Comparison of ENCODE assay signal across 12 cellular contexts in genomic region chr11:82557274-82557673, GRCh38.
DNase-seq lines count a peak whose midpoint lies in the region; ATAC-seq and TF ChIP-seq lines count a peak whose summit lies in the region.
"Had no signal": no experiment of that assay in that cellular context is flagged by ENCODE, and none has a peak within 500 bp of the region (broad histone marks: within the 10 kb centered on the region; RNA-seq: fewer than 3 reads in every experiment).

No MANE protein-coding gene starts in this region.

- ATAC-seq in GM18907 (IDR thresholded peaks at IDR 0.05; ENCODE audit: unreplicated experiment): peak; percentile 100
- ATAC-seq in GM21786 (IDR thresholded peaks at IDR 0.05; ENCODE audit: unreplicated experiment): peak; percentile 100
- ATAC-seq in HG03558 (IDR thresholded peaks at IDR 0.05; ENCODE audit: extremely low read depth, unreplicated experiment): peak; percentile 99
- peak; percentile 34 for ATAC-seq in mucosa of descending colon
- no peak for ATAC-seq in activated T-cell treated with anti-CD3 and anti-CD28 coated beads, Interleukin-2, amount 50 U/mL, for 72 hours (replicated peaks in 1 of 2)

- DNase-seq in mucosa of descending colon: peak in 2 of 3 donors; percentile 25 to 31
- no peak for DNase-seq in posterior vena cava (ENCODE audit: low spot score)
- DNase-seq in KBM-7: no peak
- DNase-seq in T-helper 9 cell: no peak
- DNase-seq in activated T-cell treated with anti-CD3 and anti-CD28 coated beads, Interleukin-2, amount 50 U/mL, for 72 hours: no peak
- DNase-seq: activated CD4-positive, alpha-beta T cell treated with anti-CD3 and anti-CD28 coated beads, Interleukin-2, amount 50 U/mL, for 4 hours; NCI-H1092 treated with DMSO at 0.1 percent for 48 hours; stimulated activated CD4-positive, alpha-beta T cell treated with anti-CD3 and anti-CD28 coated beads, Interleukin-15, amount 100 ng/mL, for 24 hours had no signal

- no peaks in the 10 kb centered on the region for H3K27me3 Mint-ChIP-seq in activated T-cell treated with anti-CD3 and anti-CD28 coated beads, Interleukin-2, amount 50 U/mL, for 72 hours (ENCODE audit: low read depth)

- no peaks in the 10 kb centered on the region for H3K36me3 Mint-ChIP-seq in activated T-cell treated with anti-CD3 and anti-CD28 coated beads, Interleukin-2, amount 50 U/mL, for 72 hours (ENCODE audit: insufficient read depth in 2 of 2)

- no peak overlapping the region for H3K27ac Mint-ChIP-seq in activated T-cell treated with anti-CD3 and anti-CD28 coated beads, Interleukin-2, amount 50 U/mL, for 72 hours
- H3K27ac Mint-ChIP-seq: dendritic cell treated with granulocyte-macrophage colony-stimulating factor and Interleukin-4, amounts not matched to agents 40 ng/mL and 50 ng/mL, for 4 days had no signal

- no peak overlapping the region for H3K4me3 Mint-ChIP-seq in activated T-cell treated with anti-CD3 and anti-CD28 coated beads, Interleukin-2, amount 50 U/mL, for 72 hours
- H3K4me3 Mint-ChIP-seq: dendritic cell treated with granulocyte-macrophage colony-stimulating factor and Interleukin-4, amounts not matched to agents 40 ng/mL and 50 ng/mL, for 4 days had no signal

- H3K36me3 ChIP-seq in mucosa of descending colon (ENCODE audit: low read depth): no peaks in the 10 kb centered on the region

- in situ Hi-C loops in KBM-7 (cut with MboI; ENCODE audit: low pct_unique_long_range_greater_than_20kb, low sequenced_read_pairs): no loop called here

- intact Hi-C loops in mucosa of descending colon (cut with DNase I, micrococcal nuclease): no loop called here
- intact Hi-C loops in posterior vena cava (cut with DNase I): no loop called here

- no peaks in the 10 kb centered on the region for H3K9me3 Mint-ChIP-seq in activated T-cell treated with anti-CD3 and anti-CD28 coated beads, Interleukin-2, amount 50 U/mL, for 72 hours
- H3K9me3 Mint-ChIP-seq: dendritic cell treated with granulocyte-macrophage colony-stimulating factor and Interleukin-4, amounts not matched to agents 40 ng/mL and 50 ng/mL, for 4 days had no signal

- no peaks in the 10 kb centered on the region for H3K4me1 ChIP-seq in mucosa of descending colon (ENCODE audit: low read depth)

- no peaks in the 10 kb centered on the region for H3K4me1 Mint-ChIP-seq in activated T-cell treated with anti-CD3 and anti-CD28 coated beads, Interleukin-2, amount 50 U/mL, for 72 hours (ENCODE audit: low read depth)

- no peak overlapping the region for H3K4me3 ChIP-seq in mucosa of descending colon

- H3K9me3 ChIP-seq in mucosa of descending colon: no peaks in the 10 kb centered on the region

- TF ChIP-seq CTCF in mucosa of descending colon (IDR thresholded peaks at IDR 0.05): no peak

Comparison
In these comparisons a context has a peak if more than half of its experiments do, and no peak if none do; other contexts are left out.
1. ATAC-seq: peak in GM18907 (single experiment), GM21786 (single experiment), HG03558 (single experiment) and mucosa of descending colon (single experiment); none in activated T-cell treated with anti-CD3 and anti-CD28 coated beads, Interleukin-2, amount 50 U/mL, for 72 hours (0 of 2).
2. DNase-seq: peak in mucosa of descending colon (2 of 3); none in posterior vena cava (single experiment), KBM-7 (single experiment), T-helper 9 cell (single experiment) and activated T-cell treated with anti-CD3 and anti-CD28 coated beads, Interleukin-2, amount 50 U/mL, for 72 hours (0 of 2).